ENCODE assay signal across 12 cellular contexts in genomic region chr10:124694467-124695195, GRCh38. TPM values are rescaled to one million over a fixed set of nuclear protein-coding genes. Genes with fewer than 3 reads are reported as not detected.
A peak's percentile ranks its signal among the peaks of the same experiment; 100 is the strongest.
DNase-seq lines count a peak whose midpoint lies in the region; ATAC-seq and TF ChIP-seq lines count a peak whose summit lies in the region.
"Had no signal": no experiment of that assay in that cellular context is flagged by ENCODE, and none has a peak within 500 bp of the region (broad histone marks: within the 10 kb centered on the region; RNA-seq: fewer than 3 reads in every experiment).

No MANE protein-coding gene starts in this region.

- no peak for TF ChIP-seq POLR2A in spleen (IDR thresholded peaks at IDR 0.05)

- H3K4me1 ChIP-seq in spleen, result peaks cover 33 to 100% (median 86%) of the 10 kb centered on the region in 6 donors
- H3K4me1 ChIP-seq: SJSA1 had no signal

- CTCF ChIA-PET in activated CD8-positive, alpha-beta T cell treated with anti-CD3 and anti-CD28 coated beads for 36 hours (lab: Charles Lee), result interaction anchor here (1.5 to 2.9 kb wide), 2 partner anchors 47 kb away, joined by 4 to 11 read pairs; no protein-coding TSS in a partner anchor

- H3K4me3 ChIP-seq in spleen, result peak overlapping the region in 1 of 8 donors; percentile 7
- H3K4me3 ChIP-seq: SJSA1 had no signal

- H3K27me3 ChIP-seq in layer of hippocampus (ENCODE audit: control insufficient read depth, insufficient read depth, low read length) (no peaks in the 10 kb centered on the region), spleen (replicated peaks in 1 of 7) (no peaks in the 10 kb centered on the region)
- H3K27me3 ChIP-seq: brain microvascular endothelial cell, SJSA1 had no signal

- peak; percentile 16 for DNase-seq in NCI-H2171 treated with DMSO at 0.1 percent for 48 hours (lab: John Stamatoyannopoulos, UW)
- no peak for DNase-seq in NCI-H2171 (lab: John Stamatoyannopoulos, UW)
- DNase-seq in activated CD8-positive, alpha-beta T cell treated with anti-CD3 and anti-CD28 coated beads for 36 hours, result no peak
- DNase-seq in spleen, result peak; percentile 69
- no peak for DNase-seq in hypothalamus (lab: John Stamatoyannopoulos, UW)
- DNase-seq in NCI-H345 treated with DMSO at 0.1 percent for 48 hours (lab: John Stamatoyannopoulos, UW; ENCODE audit: unreplicated experiment), result no peak
- DNase-seq in NCI-H2029 treated with DMSO at 0.1 percent for 48 hours (lab: John Stamatoyannopoulos, UW), result no peak
- DNase-seq: brain microvascular endothelial cell; stimulated activated naive CD8-positive, alpha-beta T cell treated with anti-CD3 and anti-CD28 coated beads, Interleukin-15, Interleukin-2, amounts not matched to agents 100 U/mL and 50 U/mL, for 24 hours had no signal

- no peak for ATAC-seq in activated CD8-positive, alpha-beta T cell treated with anti-CD3 and anti-CD28 coated beads for 36 hours
- ATAC-seq: stimulated activated naive CD8-positive, alpha-beta T cell treated with anti-CD3 and anti-CD28 coated beads, Interleukin-15, Interleukin-2, amounts not matched to agents 100 U/mL and 50 U/mL, for 24 hours had no signal

- no peaks in the 10 kb centered on the region for H3K9me3 Mint-ChIP-seq in activated CD8-positive, alpha-beta T cell treated with anti-CD3 and anti-CD28 coated beads for 36 hours

- H3K9me3 ChIP-seq in spleen, result no peaks in the 10 kb centered on the region
- H3K9me3 ChIP-seq: SJSA1 had no signal

- H3K36me3 Mint-ChIP-seq in activated CD8-positive, alpha-beta T cell treated with anti-CD3 and anti-CD28 coated beads for 36 hours (ENCODE audit: low read depth), result peaks cover 40% of the 10 kb centered on the region

- intact Hi-C loops in activated CD8-positive, alpha-beta T cell treated with anti-CD3 and anti-CD28 coated beads for 36 hours (cut with micrococcal nuclease), result no loop called here
- intact Hi-C loops in spleen (cut with DNase I; ENCODE audit: low total_unique reads), result no loop called here

- H3K36me3 ChIP-seq in spleen, result peaks cover 0 to 80% (median 23%) of the 10 kb centered on the region in 6 donors

- H3K27ac ChIP-seq in layer of hippocampus (ENCODE audit: low read depth, low read length), result peak overlapping the region; percentile 77
- peak overlapping the region; percentile 57 to 95 (median 88) for H3K27ac ChIP-seq in spleen
- H3K27ac ChIP-seq: 22Rv1, brain microvascular endothelial cell, SJSA1 had no signal

- 84 to 94% (median 90%) methylated on average over 12 to 14 of the region's 14 CpGs for WGBS in spleen, 5 donors

- peak overlapping the region; percentile 98 for H3K27ac Mint-ChIP-seq in activated CD8-positive, alpha-beta T cell treated with anti-CD3 and anti-CD28 coated beads for 36 hours

- POLR2A ChIA-PET in activated CD8-positive, alpha-beta T cell treated with anti-CD3 and anti-CD28 coated beads for 36 hours (lab: Charles Lee), result interaction anchor here (0.9 to 1.7 kb wide), 4 partner anchors 10 to 36 kb away, joined by 3 to 7 read pairs (median 5); no protein-coding TSS in a partner anchor

- H3K27me3 Mint-ChIP-seq in activated CD8-positive, alpha-beta T cell treated with anti-CD3 and anti-CD28 coated beads for 36 hours, result no peaks in the 10 kb centered on the region

- H3K4me3 Mint-ChIP-seq in activated CD8-positive, alpha-beta T cell treated with anti-CD3 and anti-CD28 coated beads for 36 hours, result peak overlapping the region; percentile 70

- H3K4me1 Mint-ChIP-seq in activated CD8-positive, alpha-beta T cell treated with anti-CD3 and anti-CD28 coated beads for 36 hours (ENCODE audit: low read depth), result peaks cover 85% of the 10 kb centered on the region

- TF ChIP-seq CTCF in activated CD8-positive, alpha-beta T cell treated with anti-CD3 and anti-CD28 coated beads for 36 hours (IDR thresholded peaks at IDR 0.05), result no peak
- TF ChIP-seq CTCF in spleen (IDR thresholded peaks at IDR 0.05 in 8 of 11, conservative IDR thresholded peaks at IDR 0.05 in 3 of 11), result no peak

RNA-seq across cellular contexts. Expression of gene FAM53B, which starts 49.5 kb away (rescaled TPM):
- total RNA-seq in activated CD8-positive, alpha-beta T cell treated with anti-CD3 and anti-CD28 coated beads for 36 hours, result 10 to 100 TPM; 15.1 to 18.0 TPM
- total RNA-seq in spleen, result 10 to 100 TPM; 43.8 to 94.0 (median 68.9) TPM
- polyA plus RNA-seq in spleen, result 10 to 100 TPM; 13.3 to 35.2 (median 20.0) TPM

Comparison
In these comparisons a context has a peak if more than half of its experiments do, and no peak if none do; other contexts are left out.
1. DNase-seq: peak in NCI-H2171 treated with DMSO at 0.1 percent for 48 hours (single experiment) and spleen (single experiment); none in NCI-H2171 (single experiment), activated CD8-positive, alpha-beta T cell treated with anti-CD3 and anti-CD28 coated beads for 36 hours (single experiment), hypothalamus (0 of 51), NCI-H345 treated with DMSO at 0.1 percent for 48 hours (single experiment) and NCI-H2029 treated with DMSO at 0.1 percent for 48 hours (single experiment).